ENCODE assay signal across 8 cellular contexts in the genomic region with DNA sequence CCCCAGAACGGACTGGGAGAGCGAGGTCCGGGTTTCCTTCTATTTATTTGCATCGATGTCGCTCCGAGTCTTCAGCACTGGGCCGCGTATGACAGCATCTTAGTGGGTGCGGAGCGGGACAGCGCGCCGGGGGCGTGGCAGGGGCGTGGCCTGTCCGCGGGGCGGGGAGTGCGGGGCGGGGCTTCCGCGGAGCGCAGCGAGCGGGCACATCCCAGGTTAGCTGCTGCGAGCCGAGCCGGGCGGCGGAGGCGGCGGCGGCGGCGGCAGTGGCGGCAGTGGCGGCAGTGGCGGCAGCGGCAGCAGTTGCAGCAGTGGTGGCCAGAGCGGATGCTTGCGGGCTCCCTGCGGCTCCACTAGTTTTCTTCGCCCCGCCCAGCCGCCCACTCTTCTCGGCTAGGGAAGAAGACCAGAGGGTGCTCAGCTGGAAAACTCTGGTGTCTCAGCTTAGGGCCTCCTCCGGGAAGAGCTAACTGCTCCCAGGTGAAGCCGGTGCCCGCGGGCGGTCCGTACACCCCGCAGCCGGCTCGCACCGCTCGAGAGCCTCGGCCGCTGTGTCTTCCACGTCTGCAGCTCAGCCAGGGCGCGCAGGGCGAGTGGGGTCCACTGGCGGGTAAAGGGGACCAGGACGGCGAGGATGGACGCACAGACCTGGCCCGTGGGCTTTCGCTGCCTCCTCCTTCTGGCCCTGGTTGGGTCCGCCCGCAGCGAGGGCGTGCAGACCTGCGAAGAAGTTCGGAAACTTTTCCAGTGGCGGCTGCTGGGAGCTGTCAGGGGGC. TPM values are rescaled to one million over a fixed set of nuclear protein-coding genes. Genes with fewer than 3 reads are reported as not detected.
DNase-seq lines count a peak whose midpoint lies in the region; TF ChIP-seq lines count a peak whose summit lies in the region.

A gene (plus strand): TSS at position 209 of the 776 bp plus-strand sequence.

- H4K5ac ChIP-seq in H9 (ENCODE audit: insufficient read length, low read depth, low read length) = no peak within 1 kb of the TSS

- no peak within 1 kb of the TSS for H3K18ac ChIP-seq in H9 (ENCODE audit: insufficient read length, low read depth, low read length)

- H3K27ac ChIP-seq in H9 (ENCODE audit: insufficient read length, low read depth, low read length) (no peak within 1 kb of the TSS), sigmoid colon (no peak within 1 kb of the TSS)

- H3K79me1 ChIP-seq in H9 (ENCODE audit: insufficient read depth, low read depth, low read length, poor library complexity, severe bottlenecking) = no peaks in the 10 kb centered on the region

- H3K4ac ChIP-seq in H9 (ENCODE audit: low read depth, low read length) = no peak within 1 kb of the TSS

- H3K23ac ChIP-seq in H9 (ENCODE audit: insufficient read length, low read depth, low read length) = no peak within 1 kb of the TSS

- peaks cover 7% of the 10 kb centered on the region for H3K23me2 ChIP-seq in H9 (ENCODE audit: insufficient read length, low read depth, low read length, poor library complexity, severe bottlenecking)

- H4K8ac ChIP-seq in H9 (replicated peaks; ENCODE audit: insufficient read length, low read depth, low read length) = no peak within 1 kb of the TSS

- H3K9me3 ChIP-seq in H9 (ENCODE audit: control insufficient read depth, low read depth, low read length) (no peaks in the 10 kb centered on the region), sigmoid colon (no peaks in the 10 kb centered on the region)

- H3K27me3 ChIP-seq in H9 (ENCODE audit: insufficient read depth, low read length) = peaks cover 12% of the 10 kb centered on the region
- peaks cover 0 to 52% (median 14%) of the 10 kb centered on the region in 3 donors for H3K27me3 ChIP-seq in sigmoid colon

- no CpG with 5 or more reads among the region's 76 CpGs for WGBS in H9 (ENCODE audit: extremely low coverage, insufficient read length, low lambda C conversion rate)
- 1% methylated on average over 76 of the region's 76 CpGs for WGBS in sigmoid colon, 2 donors

- no peaks in the 10 kb centered on the region for H3K36me3 ChIP-seq in sigmoid colon

- peak within 1 kb of the TSS; percentile 48 for H3K4me3 ChIP-seq in GM12864 (ENCODE audit: low read depth, low read length)
- H3K4me3 ChIP-seq in sigmoid colon = peak within 1 kb of the TSS; percentile 17 to 59 (median 52)

- H3K4me2 ChIP-seq in H9 (ENCODE audit: insufficient read depth, insufficient read length, low read length) = peak within 1 kb of the TSS; percentile 42

- DNase-seq in GM12864 (ENCODE audit: low read depth) (peak; percentile 15), H9 (peak; percentile 89), LoVo (ENCODE audit: low spot score) (peak; percentile 33), amygdala (lab: John Stamatoyannopoulos, UW) (peak in 55 of 56 donors; percentile 10 to 88 (median 69)), hippocampal formation (lab: John Stamatoyannopoulos, UW) (peak; percentile 61 to 83), sigmoid colon (peak; percentile 76)
- DNase-seq in NK-92 treated with Interleukin-12 subunit alpha and Interleukin-12 subunit beta, amount 100 ng/mL, for 24 hours (lab: John Stamatoyannopoulos, UW) = no peak

- H2BK12ac ChIP-seq in H9 (ENCODE audit: insufficient read length, low read depth, low read length) = no peak within 1 kb of the TSS

- no peak for TF ChIP-seq CTCF in GM12864 (IDR thresholded peaks at IDR 0.05; ENCODE audit: low read depth, low read length, missing control alignments)
- no peak for TF ChIP-seq CTCF in H9 (conservative IDR thresholded peaks at IDR 0.05)
- TF ChIP-seq CTCF in sigmoid colon (IDR thresholded peaks at IDR 0.05) = no peak

- H3K27me3 Mint-ChIP-seq in H9 (ENCODE audit: low read depth) = peaks cover 94% of the 10 kb centered on the region
- peaks cover 77% of the 10 kb centered on the region for H3K27me3 Mint-ChIP-seq in T-helper 1 cell treated with Interleukin-12 subunit alpha and Interleukin-12 subunit beta and Interleukin-4 antibody, amounts not matched to agents 30 μg/mL and 1 μg/mL, for 36 hours (ENCODE audit: low read depth)

- H2BK5ac ChIP-seq in H9 (ENCODE audit: insufficient read length, low read length) = no peak within 1 kb of the TSS

- H3K14ac ChIP-seq in H9 (ENCODE audit: insufficient read depth, low read length) = no peak within 1 kb of the TSS

- H3K4me3 Mint-ChIP-seq in H9 = peak within 1 kb of the TSS; percentile 69 to 84
- H3K4me3 Mint-ChIP-seq in T-helper 1 cell treated with Interleukin-12 subunit alpha and Interleukin-12 subunit beta and Interleukin-4 antibody, amounts not matched to agents 30 μg/mL and 1 μg/mL, for 36 hours = peak within 1 kb of the TSS; percentile 68

- H2AFZ ChIP-seq in H9 (ENCODE audit: low read length) = no peak within 1 kb of the TSS

- no peak within 1 kb of the TSS for H3T11ph ChIP-seq in H9 (ENCODE audit: low read length)

- H2BK15ac ChIP-seq in H9 (ENCODE audit: low read depth, low read length) = no peak within 1 kb of the TSS

- H3K36me3 Mint-ChIP-seq in H9 (ENCODE audit: insufficient read depth in 1 of 3, low read depth in 3 of 3) = no peaks in the 10 kb centered on the region
- peaks cover 2% of the 10 kb centered on the region for H3K36me3 Mint-ChIP-seq in T-helper 1 cell treated with Interleukin-12 subunit alpha and Interleukin-12 subunit beta and Interleukin-4 antibody, amounts not matched to agents 30 μg/mL and 1 μg/mL, for 36 hours (ENCODE audit: low read depth)

- TF ChIP-seq POLR2A in sigmoid colon (IDR thresholded peaks at IDR 0.05) = no peak

- no peak within 1 kb of the TSS for H3K56ac ChIP-seq in H9 (ENCODE audit: insufficient read length, low read depth, low read length)

- no peak within 1 kb of the TSS for H2BK20ac ChIP-seq in H9 (ENCODE audit: low read depth, low read length, poor library complexity, severe bottlenecking)

- H2BK120ac ChIP-seq in H9 (ENCODE audit: low read depth, low read length, poor library complexity, severe bottlenecking) = no peak within 1 kb of the TSS

- H3K79me2 ChIP-seq in H9 (ENCODE audit: insufficient read depth, low read length) = no peaks in the 10 kb centered on the region

- no peak for TF ChIP-seq EP300 in sigmoid colon (IDR thresholded peaks at IDR 0.05)

- H3K27ac Mint-ChIP-seq in H9 = no peak within 1 kb of the TSS
- no peak within 1 kb of the TSS for H3K27ac Mint-ChIP-seq in T-helper 1 cell treated with Interleukin-12 subunit alpha and Interleukin-12 subunit beta and Interleukin-4 antibody, amounts not matched to agents 30 μg/mL and 1 μg/mL, for 36 hours

- no peaks in the 10 kb centered on the region for H3K4me1 ChIP-seq in H9 (ENCODE audit: insufficient read depth, low read length)
- peaks cover 0 to 15% (median 14%) of the 10 kb centered on the region in 4 donors for H3K4me1 ChIP-seq in sigmoid colon

- H2AK5ac ChIP-seq in H9 (ENCODE audit: insufficient read length, low read length) = no peak within 1 kb of the TSS

- H3K4me1 Mint-ChIP-seq in H9 = peaks cover 4 to 6% of the 10 kb centered on the region in 2 experiments; a peak in 3 of 4 replicates
- H3K4me1 Mint-ChIP-seq in T-helper 1 cell treated with Interleukin-12 subunit alpha and Interleukin-12 subunit beta and Interleukin-4 antibody, amounts not matched to agents 30 μg/mL and 1 μg/mL, for 36 hours (ENCODE audit: low read depth) = peaks cover 5% of the 10 kb centered on the region

- H4K20me1 ChIP-seq in H9 (ENCODE audit: control insufficient read depth, insufficient read depth, insufficient read length) = no peaks in the 10 kb centered on the region

- intact Hi-C loops in sigmoid colon (cut with DNase I) = loop anchor here (2.0 kb wide), 1 partner anchor 50 kb away; no protein-coding TSS in a partner anchor

- no peaks in the 10 kb centered on the region for H3K9me3 Mint-ChIP-seq in H9
- H3K9me3 Mint-ChIP-seq in T-helper 1 cell treated with Interleukin-12 subunit alpha and Interleukin-12 subunit beta and Interleukin-4 antibody, amounts not matched to agents 30 μg/mL and 1 μg/mL, for 36 hours = no peaks in the 10 kb centered on the region

- no peak within 1 kb of the TSS for H4K91ac ChIP-seq in H9 (ENCODE audit: insufficient read length, low read depth, low read length)

- H3K9ac ChIP-seq in H9 (ENCODE audit: extremely low read depth, insufficient read length, low read length) = peak within 1 kb of the TSS; percentile 18

RNA-seq across cellular contexts. Expression of the gene that starts here (rescaled TPM):
- total RNA-seq in H9 (2021) = 0.15 TPM in 1 of 2 replicates, not detected in the other
- 1 to 10 TPM; 1.5 to 3.9 (median 2.9) TPM for total RNA-seq in sigmoid colon
- under 1 TPM in 1 of 3 donors, not detected in 2; 0.39 TPM for polyA plus RNA-seq in sigmoid colon

Comparison
In these comparisons a context has a peak if more than half of its experiments do, and no peak if none do; other contexts are left out.
1. Peak in DNase-seq, H3K9ac ChIP-seq and H3K4me2 ChIP-seq in H9; RNA of the gene not detected or under 1 TPM.